ENCODE assay signal across 11 cellular contexts in genomic region chr3:39724233-39724846, GRCh38.
DNase-seq lines count a peak whose midpoint lies in the region; ATAC-seq and TF ChIP-seq lines count a peak whose summit lies in the region.
"Had no signal": no experiment of that assay in that cellular context is flagged by ENCODE, and none has a peak within 500 bp of the region (broad histone marks: within the 10 kb centered on the region; RNA-seq: fewer than 3 reads in every experiment).

No MANE protein-coding gene starts in this region.

- H3K79me2 ChIP-seq in OCI-LY3 (ENCODE audit: low read length) = no peaks in the 10 kb centered on the region

- H3K4me1 ChIP-seq in OCI-LY3 (ENCODE audit: low read length) = peaks cover 4% of the 10 kb centered on the region
- H3K4me1 ChIP-seq in spleen = no peaks in the 10 kb centered on the region

- no peaks in the 10 kb centered on the region for H4K20me1 ChIP-seq in OCI-LY3 (ENCODE audit: insufficient read depth, low read length)

- no peaks in the 10 kb centered on the region for H3K9me3 Mint-ChIP-seq in activated T-cell treated with anti-CD3 and anti-CD28 coated beads, Interleukin-2, amount 50 U/mL, for 24 hours
- H3K9me3 Mint-ChIP-seq: T-helper 2 cell treated with Interferon-gamma antibody and Interleukin-4, amounts not matched to agents 5 μg/mL and 100 μg/mL, for 36 hours had no signal

- no peak overlapping the region for H3K27ac Mint-ChIP-seq in activated T-cell treated with anti-CD3 and anti-CD28 coated beads, Interleukin-2, amount 50 U/mL, for 24 hours
- H3K27ac Mint-ChIP-seq: T-helper 2 cell treated with Interferon-gamma antibody and Interleukin-4, amounts not matched to agents 5 μg/mL and 100 μg/mL, for 36 hours had no signal

- no peak overlapping the region for H3K4me3 Mint-ChIP-seq in activated T-cell treated with anti-CD3 and anti-CD28 coated beads, Interleukin-2, amount 50 U/mL, for 24 hours
- H3K4me3 Mint-ChIP-seq: T-helper 2 cell treated with Interferon-gamma antibody and Interleukin-4, amounts not matched to agents 5 μg/mL and 100 μg/mL, for 36 hours had no signal

- no peak overlapping the region for H2AFZ ChIP-seq in OCI-LY3 (ENCODE audit: low read depth, low read length)

- TF ChIP-seq CTCF in OCI-LY3 (IDR thresholded peaks at IDR 0.05; ENCODE audit: low read depth, low read length) (peak; percentile 100), spleen (IDR thresholded peaks at IDR 0.05 in 8 of 11, conservative IDR thresholded peaks at IDR 0.05 in 3 of 11) (peak in 7 of 11 experiments; percentile 18 to 68 (median 44))

- H3K27me3 ChIP-seq in OCI-LY3 (ENCODE audit: low read depth, low read length) (0 out of 2 replicates have a peak, but pooled peaks cover 3% of the 10 kb centered on the region), spleen (replicated peaks in 1 of 7) (no peaks in the 10 kb centered on the region)

- no peak overlapping the region for H3K9ac ChIP-seq in OCI-LY3 (ENCODE audit: low read length)

- H3K36me3 ChIP-seq in OCI-LY3 (replicated peaks; ENCODE audit: low read depth, low read length) = no peaks in the 10 kb centered on the region
- H3K36me3 ChIP-seq in spleen = no peaks in the 10 kb centered on the region

- TF ChIP-seq POLR2A in spleen (IDR thresholded peaks at IDR 0.05) = no peak

- H3K27ac ChIP-seq in OCI-LY3 (ENCODE audit: low read length) (no peak overlapping the region), spleen (no peak overlapping the region)

- peak; percentile 46 for ATAC-seq in GM18511 (IDR thresholded peaks at IDR 0.05; ENCODE audit: unreplicated experiment)
- no peak for ATAC-seq in HG02763 (IDR thresholded peaks at IDR 0.05; ENCODE audit: unreplicated experiment)
- ATAC-seq in GM19328 (IDR thresholded peaks at IDR 0.05; ENCODE audit: unreplicated experiment) = no peak

- intact Hi-C loops in spleen (cut with DNase I; ENCODE audit: low total_unique reads) = loop anchor here (5.0 kb wide), 1 partner anchor 453 kb away; no protein-coding TSS in a partner anchor

- 29 to 54% (median 48%) methylated on average over 1 of the region's 1 CpG for WGBS in spleen, 5 donors

- no peaks in the 10 kb centered on the region for H3K4me1 Mint-ChIP-seq in activated T-cell treated with anti-CD3 and anti-CD28 coated beads, Interleukin-2, amount 50 U/mL, for 24 hours (ENCODE audit: low read depth)

- H3K27me3 Mint-ChIP-seq in activated T-cell treated with anti-CD3 and anti-CD28 coated beads, Interleukin-2, amount 50 U/mL, for 24 hours = no peaks in the 10 kb centered on the region

- no peak overlapping the region for H3K4me2 ChIP-seq in OCI-LY3 (ENCODE audit: low read length)

- DNase-seq in fibroblast of peridontal ligament (ENCODE audit: extremely low read depth) (peak; percentile 8), spleen (no peak)
- DNase-seq in activated T-cell treated with anti-CD3 and anti-CD28 coated beads, Interleukin-2, amount 50 U/mL, for 24 hours = no peak
- DNase-seq: cerebellar nuclear complex, IMR-90, NCI-H510A treated with DMSO at 0.1 percent for 48 hours had no signal

- H3K9me3 ChIP-seq in OCI-LY3 (ENCODE audit: insufficient read depth, low read length) = no peaks in the 10 kb centered on the region
- H3K9me3 ChIP-seq in spleen = no peaks in the 10 kb centered on the region

- no peaks in the 10 kb centered on the region for H3K36me3 Mint-ChIP-seq in activated T-cell treated with anti-CD3 and anti-CD28 coated beads, Interleukin-2, amount 50 U/mL, for 24 hours (ENCODE audit: low read depth)

- H3K4me3 ChIP-seq in OCI-LY3 (ENCODE audit: low read length) (no peak overlapping the region), spleen (no peak overlapping the region)
